In genomic region chr4:102759835-102760644, GRCh38 we compare ENCODE assay signal across 8 cellular contexts. TPM values are rescaled to one million over a fixed set of nuclear protein-coding genes. Genes with fewer than 3 reads are reported as not detected.
DNase-seq lines count a peak whose midpoint lies in the region; ATAC-seq and TF ChIP-seq lines count a peak whose summit lies in the region.

No MANE protein-coding gene starts in this region.

- TF ChIP-seq CTCF in 22Rv1 (IDR thresholded peaks at IDR 0.05) = 0 out of 2 replicates have a peak, but pooled peaks have one; percentile 2
- no peak for TF ChIP-seq CTCF in GM10248 (IDR thresholded peaks at IDR 0.05; ENCODE audit: control extremely low read depth, extremely low read depth, low read depth, missing control alignments)
- TF ChIP-seq CTCF in HFF-Myc (IDR thresholded peaks at IDR 0.05; ENCODE audit: low read depth, low read length, missing control alignments) = no peak
- TF ChIP-seq CTCF in fibroblast of mammary gland (conservative IDR thresholded peaks at IDR 0.05; ENCODE audit: control insufficient read depth, insufficient read depth, low read depth, low read length) = no peak
- TF ChIP-seq CTCF in natural killer cell (IDR thresholded peaks at IDR 0.05) = no peak

- H3K4me3 Mint-ChIP-seq in natural killer cell = peak overlapping the region; percentile 96

- peaks cover 3 to 6% of the 10 kb centered on the region in 2 donors for H3K27me3 Mint-ChIP-seq in natural killer cell (ENCODE audit: low read depth in 2 of 2)

- H3K27ac ChIP-seq in 22Rv1 = peak overlapping the region; percentile 77

- DNase-seq in GM10248 (ENCODE audit: extremely low spot score) (peak; percentile 70), HFF-Myc (ENCODE audit: extremely low read depth, low read depth) (no peak), M059J (ENCODE audit: low read depth) (peak; percentile 50), fibroblast of mammary gland (ENCODE audit: low read depth) (peak; percentile 71), natural killer cell (peak; percentile 33), NCI-H187 (lab: John Stamatoyannopoulos, UW) (no peak)
- peak; percentile 8 for DNase-seq in activated CD4-positive, alpha-beta T cell treated with anti-CD3 and anti-CD28 coated beads, Interleukin-2, amount 50 U/mL, for 1 hour

- peaks cover 35 to 36% of the 10 kb centered on the region in 2 donors for H3K4me1 Mint-ChIP-seq in natural killer cell

- POLR2A ChIA-PET in GM10248 (lab: Yijun Ruan, JAX) = interaction anchor here (1.2 to 2.0 kb wide), 3 partner anchors 12 to 68 kb away, joined by 4 to 8 read pairs (median 6); partner anchors contain the start of gene UBE2D3

- ATAC-seq in natural killer cell = peak; percentile 57 to 81 (median 73)

- H3K36me3 Mint-ChIP-seq in natural killer cell = no peaks in the 10 kb centered on the region

- H3K27ac Mint-ChIP-seq in natural killer cell = peak overlapping the region; percentile 80 to 87

- intact Hi-C loops in natural killer cell (cut with micrococcal nuclease) = loop anchor here (1.0 kb wide), 3 partner anchors 26 to 259 kb away; partner anchors contain the start of genes SLC9B1 and UBE2D3

- H3K4me3 ChIP-seq in HFF-Myc (replicated peaks; ENCODE audit: low read depth, low read length) (peak overlapping the region; percentile 82), fibroblast of mammary gland (ENCODE audit: control insufficient read depth, low read depth, low read length) (peak overlapping the region; percentile 86)

- no peaks in the 10 kb centered on the region for H3K9me3 Mint-ChIP-seq in natural killer cell

- CTCF ChIA-PET in GM10248 (lab: Yijun Ruan, JAX) = interaction anchor here (1.1 to 1.3 kb wide), 6 partner anchors 14 to 184 kb away, joined by 3 to 4 read pairs (median 3); no protein-coding TSS in a partner anchor

RNA-seq across cellular contexts. Expression of gene MANBA, which starts 0.7 kb away (rescaled TPM):
- 10.9 and 16.7 TPM in 2 replicates for total RNA-seq in M059J (2014; rRNA removed; shearing (Covaris generic))
- 10 to 100 TPM; 38.1 to 43.2 (median 40.8) TPM for total RNA-seq in natural killer cell

Comparison
In these comparisons a context has a peak if more than half of its experiments do, and no peak if none do; other contexts are left out.
1. DNase-seq: peak in GM10248 (single experiment), M059J (single experiment), activated CD4-positive, alpha-beta T cell treated with anti-CD3 and anti-CD28 coated beads, Interleukin-2, amount 50 U/mL, for 1 hour (single experiment), fibroblast of mammary gland (single experiment) and natural killer cell (single experiment); none in HFF-Myc (single experiment) and NCI-H187 (0 of 2).